Comparison of ENCODE assay signal across 9 cellular contexts in genomic region chr15:28096411-28096719, GRCh38. TPM values are rescaled to one million over a fixed set of nuclear protein-coding genes. Genes with fewer than 3 reads are reported as not detected.
A peak's percentile ranks its signal among the peaks of the same experiment; 100 is the strongest.
DNase-seq lines count a peak whose midpoint lies in the region; ATAC-seq and TF ChIP-seq lines count a peak whose summit lies in the region.
"Had no signal": no experiment of that assay in that cellular context is flagged by ENCODE, and none has a peak within 500 bp of the region (broad histone marks: within the 10 kb centered on the region; RNA-seq: fewer than 3 reads in every experiment).

No MANE protein-coding gene starts in this region.

- H3K9ac ChIP-seq in HUES6 (ENCODE audit: low read length): peak overlapping the region; percentile 30

- H3K9me3 ChIP-seq in HUES6 (ENCODE audit: control insufficient read depth, insufficient read depth, low read depth, low read length): peaks cover 2% of the 10 kb centered on the region; the same call in 1 of the 2 replicates
- H3K9me3 ChIP-seq in psoas muscle: peaks cover 4% of the 10 kb centered on the region

- peak; percentile 12 for ATAC-seq in GM18907 (IDR thresholded peaks at IDR 0.05; ENCODE audit: unreplicated experiment)
- ATAC-seq in psoas muscle: no peak
- ATAC-seq in HG03097 (IDR thresholded peaks at IDR 0.05; ENCODE audit: low FRiP score, unreplicated experiment): no peak
- no peak for ATAC-seq in GM19397 (IDR thresholded peaks at IDR 0.05; ENCODE audit: unreplicated experiment)

- no peak for DNase-seq in epithelial cell of proximal tubule (ENCODE audit: low read depth)
- DNase-seq in psoas muscle: no peak
- no peak for DNase-seq in NCI-H2081 (lab: John Stamatoyannopoulos, UW)
- no peak for DNase-seq in HCEC 1CT

- TF ChIP-seq CTCF in epithelial cell of proximal tubule (conservative IDR thresholded peaks at IDR 0.05; ENCODE audit: low read depth, low read length) (no peak), psoas muscle (IDR thresholded peaks at IDR 0.05) (no peak)

- WGBS in psoas muscle, 3 donors: 1% methylated on average over 15 of the region's 15 CpGs

- H3K27ac ChIP-seq in HUES6 (ENCODE audit: low read depth, low read length): no peak overlapping the region
- H3K27ac ChIP-seq in psoas muscle: peak overlapping the region; percentile 12

- intact Hi-C loops in psoas muscle (cut with DNase I): no loop called here

- H3K4me1 ChIP-seq in HUES6 (ENCODE audit: control insufficient read depth, insufficient read depth, low read length): peaks cover 31% of the 10 kb centered on the region
- H3K4me1 ChIP-seq in psoas muscle: peaks cover 12% of the 10 kb centered on the region

- no peaks in the 10 kb centered on the region for H3K36me3 ChIP-seq in HUES6 (ENCODE audit: control insufficient read depth, insufficient read depth, low read length)
- H3K36me3 ChIP-seq in psoas muscle (ENCODE audit: insufficient read depth in 1 of 2, low read depth in 1 of 2): no peaks in the 10 kb centered on the region

- H3K27me3 ChIP-seq in HUES6 (ENCODE audit: control insufficient read depth, insufficient read depth, low read length) (peaks cover 92% of the 10 kb centered on the region), psoas muscle (ENCODE audit: insufficient read depth in 3 of 3, low read length in 2 of 3) (peaks cover 0 to 76% (median 13%) of the 10 kb centered on the region in 3 donors)

- H3K4me3 ChIP-seq in HUES6 (ENCODE audit: low read depth, low read length) (peak overlapping the region; percentile 68), epithelial cell of proximal tubule (ENCODE audit: low read depth, low read length) (peak overlapping the region; percentile 46), psoas muscle (peak overlapping the region; percentile 70)

RNA-seq across cellular contexts. Expression of gene OCA2, which starts 2.8 kb away (rescaled TPM):
- total RNA-seq in epithelial cell of proximal tubule (0.29 TPM in 1 of 2 replicates, not detected in the other), psoas muscle (under 1 TPM in 3 of 4 donors, not detected in 1; 0.17 to 0.52 (median 0.17) TPM)
- under 1 TPM in 2 of 3 donors, not detected in 1; 0.03 to 0.04 TPM for polyA plus RNA-seq in psoas muscle
- total RNA-seq: glomerular endothelial cell had no signal
